ENCODE assay signal across 8 cellular contexts in genomic region chr2:219171231-219171651, GRCh38. TPM values are rescaled to one million over a fixed set of nuclear protein-coding genes. Genes with fewer than 3 reads are reported as not detected.
DNase-seq lines count a peak whose midpoint lies in the region; ATAC-seq, FAIRE-seq and TF ChIP-seq lines count a peak whose summit lies in the region.

No MANE protein-coding gene starts in this region.

- peak in 3 of 4 experiments; percentile 71 to 83 (median 77) for TF ChIP-seq CTCF in gastroesophageal sphincter (IDR thresholded peaks at IDR 0.05)
- TF ChIP-seq CTCF in osteoblast (IDR thresholded peaks at IDR 0.05; ENCODE audit: extremely low read depth, low read depth, low read length), result peak; percentile 90

- peaks cover 0 to 35% (median 21%) of the 10 kb centered on the region in 3 donors for H3K4me1 ChIP-seq in gastroesophageal sphincter
- H3K4me1 ChIP-seq in osteoblast (ENCODE audit: insufficient read depth, low read length), result peaks cover 20% of the 10 kb centered on the region

- H4K20me1 ChIP-seq in osteoblast (ENCODE audit: insufficient read depth, low read length), result peaks cover 4% of the 10 kb centered on the region

- H3K4me2 ChIP-seq in osteoblast (ENCODE audit: insufficient read depth, low read length), result no peak overlapping the region

- no peaks in the 10 kb centered on the region for H3K9me3 Mint-ChIP-seq in activated T-cell treated with anti-CD3 and anti-CD28 coated beads, Interleukin-2, amount 50 U/mL, for 24 hours

- DNase-seq in ACHN (peak; percentile 72), NCI-H2081 (lab: John Stamatoyannopoulos, UW) (peak; percentile 29 to 45), osteoblast (ENCODE audit: insufficient read length, low spot score, missing footprints) (peak; percentile 96), cortex of kidney (lab: John Stamatoyannopoulos, UW) (no peak)
- peak; percentile 48 for DNase-seq in activated T-cell treated with anti-CD3 and anti-CD28 coated beads, Interleukin-2, amount 50 U/mL, for 24 hours

- H3K4me3 ChIP-seq in gastroesophageal sphincter (no peak overlapping the region), osteoblast (ENCODE audit: insufficient read depth, low read length) (no peak overlapping the region)

- H3K27me3 ChIP-seq in gastroesophageal sphincter (no peaks in the 10 kb centered on the region), osteoblast (ENCODE audit: insufficient read depth, low read length) (no peaks in the 10 kb centered on the region)

- WGBS in gastroesophageal sphincter (ENCODE audit: low coverage in 1 of 2), 2 donors, result 25 to 32% methylated on average over 3 to 5 of the region's 6 CpGs

- no peak for TF ChIP-seq EP300 in gastroesophageal sphincter (IDR thresholded peaks at IDR 0.05)

- peaks cover 0 to 36% of the 10 kb centered on the region in 2 donors for H3K36me3 ChIP-seq in gastroesophageal sphincter
- H3K36me3 ChIP-seq in osteoblast (ENCODE audit: insufficient read depth, low read length), result peaks cover 15% of the 10 kb centered on the region

- ATAC-seq in gastroesophageal sphincter (peak; percentile 97), HG03025 (IDR thresholded peaks at IDR 0.05; ENCODE audit: low FRiP score, unreplicated experiment) (no peak)

- peak; percentile 82 for FAIRE-seq in G401.6 (lab: Jason Lieb, UNC)

- H3K36me3 Mint-ChIP-seq in activated T-cell treated with anti-CD3 and anti-CD28 coated beads, Interleukin-2, amount 50 U/mL, for 24 hours (ENCODE audit: low read depth), result peaks cover 55% of the 10 kb centered on the region

- peaks cover 45% of the 10 kb centered on the region for H3K4me1 Mint-ChIP-seq in activated T-cell treated with anti-CD3 and anti-CD28 coated beads, Interleukin-2, amount 50 U/mL, for 24 hours (ENCODE audit: low read depth)

- H3K4me3 Mint-ChIP-seq in activated T-cell treated with anti-CD3 and anti-CD28 coated beads, Interleukin-2, amount 50 U/mL, for 24 hours, result no peak overlapping the region

- peak overlapping the region; percentile 57 for H3K27ac Mint-ChIP-seq in activated T-cell treated with anti-CD3 and anti-CD28 coated beads, Interleukin-2, amount 50 U/mL, for 24 hours

- no peak overlapping the region for H2AFZ ChIP-seq in osteoblast (ENCODE audit: low read length)

- TF ChIP-seq POLR2A in gastroesophageal sphincter (IDR thresholded peaks at IDR 0.05), result no peak

- H3K27ac ChIP-seq in gastroesophageal sphincter, result peak overlapping the region; percentile 50 to 83 (median 68)
- peak overlapping the region; percentile 49 for H3K27ac ChIP-seq in osteoblast (ENCODE audit: low read depth, low read length)

- no peaks in the 10 kb centered on the region for H3K27me3 Mint-ChIP-seq in activated T-cell treated with anti-CD3 and anti-CD28 coated beads, Interleukin-2, amount 50 U/mL, for 24 hours

- peaks cover 21% of the 10 kb centered on the region for H3K79me2 ChIP-seq in osteoblast (ENCODE audit: insufficient read depth, low read length)

- in situ Hi-C loops in ACHN (cut with HindIII; ENCODE audit: low pct_ligation_motif_present, low pct_unique_long_range_greater_than_20kb, low sequenced_read_pairs), result no loop called here

- no peaks in the 10 kb centered on the region for H3K9me3 ChIP-seq in gastroesophageal sphincter
- H3K9me3 ChIP-seq in osteoblast (ENCODE audit: low read depth, low read length), result no peaks in the 10 kb centered on the region

RNA-seq across cellular contexts. Expression of gene SLC23A3, which starts 1.4 kb away (rescaled TPM):
- 1 to 10 TPM in 1 of 4 donors, under 1 TPM in 2, not detected in 1; 0.23 to 1.1 (median 0.27) TPM for total RNA-seq in gastroesophageal sphincter
- total RNA-seq in osteoblast, result 1.4 and 1.5 TPM in 2 replicates

RNA-seq across cellular contexts. Expression of gene CNPPD1, which starts 5.5 kb away (rescaled TPM):
- total RNA-seq in gastroesophageal sphincter (10 to 100 TPM; 50.6 to 82.0 (median 66.0) TPM), osteoblast (26.1 and 26.5 TPM in 2 replicates)

RNA-seq across cellular contexts. Expression of gene RETREG2, which starts 6.8 kb away (rescaled TPM):
- 10 to 100 TPM; 49.8 to 63.7 (median 57.6) TPM for total RNA-seq in gastroesophageal sphincter
- 109 and 121 TPM in 2 replicates for total RNA-seq in osteoblast

RNA-seq across cellular contexts. Expression of gene NHEJ1, which starts 10.6 kb away (rescaled TPM):
- total RNA-seq in gastroesophageal sphincter (10 to 100 TPM; 12.8 to 25.5 (median 17.4) TPM), osteoblast (21.7 and 23.0 TPM in 2 replicates)

RNA-seq across cellular contexts. Expression of gene ZFAND2B, which starts 35.3 kb away (rescaled TPM):
- total RNA-seq in gastroesophageal sphincter (10 to 100 TPM; 34.7 to 44.5 (median 37.6) TPM), osteoblast (25.0 and 26.5 TPM in 2 replicates)
